8 cellular contexts compared by ENCODE assay signal in the genomic region with DNA sequence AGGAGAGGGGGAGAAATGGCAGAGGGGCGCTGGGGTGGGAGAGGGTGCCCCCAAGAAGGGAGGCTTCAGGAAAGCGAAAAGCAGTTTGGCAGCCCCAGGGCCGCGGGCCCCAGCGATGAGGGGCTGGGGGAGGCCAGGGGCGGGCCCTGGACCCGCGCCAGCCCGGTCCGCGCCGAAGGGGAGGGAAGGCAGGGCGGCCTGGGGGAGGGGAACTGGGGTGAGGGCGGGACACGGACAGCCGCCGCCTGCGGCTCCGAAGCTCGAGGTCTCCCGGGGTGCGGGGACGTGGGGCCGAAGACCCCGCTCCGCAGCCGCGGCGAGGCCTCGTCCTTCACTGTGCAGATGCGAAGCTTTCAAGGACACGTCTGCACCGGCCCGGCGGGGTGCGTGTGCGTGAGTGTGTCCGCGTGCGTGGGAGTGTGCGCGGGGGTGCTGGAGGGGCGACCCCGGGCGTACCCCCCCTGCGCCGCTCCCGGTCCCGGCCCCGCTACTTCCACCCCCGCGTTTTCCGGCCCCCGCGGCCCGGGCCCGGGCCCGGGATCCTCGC. TPM values are rescaled to one million over a fixed set of nuclear protein-coding genes. Genes with fewer than 3 reads are reported as not detected.
DNase-seq lines count a peak whose midpoint lies in the region; ATAC-seq and TF ChIP-seq lines count a peak whose summit lies in the region.

No MANE protein-coding gene starts in this region.

- H3K4me1 ChIP-seq in effector memory CD4-positive, alpha-beta T cell (ENCODE audit: control insufficient read depth, insufficient read depth, low read length, poor library complexity, severe bottlenecking), result peaks cover 35% of the 10 kb centered on the region

- peak; percentile 56 for DNase-seq in activated T-cell treated with anti-CD3 and anti-CD28 coated beads, Interleukin-2, amount 50 U/mL, for 24 hours
- no peak for DNase-seq in activated T-cell treated with anti-CD3 and anti-CD28 coated beads, Interleukin-2, amount 50 U/mL, for 1 hour
- DNase-seq in effector memory CD4-positive, alpha-beta T cell, result no peak
- DNase-seq in natural killer cell (no peak), cortex of kidney (lab: John Stamatoyannopoulos, UW) (no peak), SHP77 treated with DMSO at 0.1 percent for 48 hours (lab: John Stamatoyannopoulos, UW) (no peak)

- peaks cover 58% of the 10 kb centered on the region for H3K4me1 Mint-ChIP-seq in activated T-cell treated with anti-CD3 and anti-CD28 coated beads, Interleukin-2, amount 50 U/mL, for 24 hours (ENCODE audit: low read depth)
- peaks cover 32% of the 10 kb centered on the region for H3K4me1 Mint-ChIP-seq in T-helper 1 cell treated with Interleukin-12 subunit alpha and Interleukin-12 subunit beta and Interleukin-4 antibody, amounts not matched to agents 30 μg/mL and 1 μg/mL, for 36 hours (ENCODE audit: low read depth)
- peaks cover 24 to 38% of the 10 kb centered on the region in 2 donors for H3K4me1 Mint-ChIP-seq in natural killer cell

- no peaks in the 10 kb centered on the region for H3K36me3 ChIP-seq in effector memory CD4-positive, alpha-beta T cell (ENCODE audit: control insufficient read depth, insufficient read depth, low read length)

- intact Hi-C loops in natural killer cell (cut with micrococcal nuclease), result loop anchor here (5.0 kb wide), 1 partner anchor 33 kb away; no protein-coding TSS in a partner anchor

- peak overlapping the region; percentile 82 for H3K27ac Mint-ChIP-seq in activated T-cell treated with anti-CD3 and anti-CD28 coated beads, Interleukin-2, amount 50 U/mL, for 24 hours
- H3K27ac Mint-ChIP-seq in T-helper 1 cell treated with Interleukin-12 subunit alpha and Interleukin-12 subunit beta and Interleukin-4 antibody, amounts not matched to agents 30 μg/mL and 1 μg/mL, for 36 hours, result no peak overlapping the region
- peak overlapping the region in 1 of 2 donors; percentile 58 for H3K27ac Mint-ChIP-seq in natural killer cell

- H3K9me3 Mint-ChIP-seq in activated T-cell treated with anti-CD3 and anti-CD28 coated beads, Interleukin-2, amount 50 U/mL, for 24 hours, result no peaks in the 10 kb centered on the region
- no peaks in the 10 kb centered on the region for H3K9me3 Mint-ChIP-seq in T-helper 1 cell treated with Interleukin-12 subunit alpha and Interleukin-12 subunit beta and Interleukin-4 antibody, amounts not matched to agents 30 μg/mL and 1 μg/mL, for 36 hours
- H3K9me3 Mint-ChIP-seq in natural killer cell, result no peaks in the 10 kb centered on the region

- ATAC-seq in natural killer cell (no peak), GM19035 (IDR thresholded peaks at IDR 0.05; ENCODE audit: unreplicated experiment) (no peak)

- no peaks in the 10 kb centered on the region for H3K27me3 Mint-ChIP-seq in activated T-cell treated with anti-CD3 and anti-CD28 coated beads, Interleukin-2, amount 50 U/mL, for 24 hours
- peaks cover 3% of the 10 kb centered on the region for H3K27me3 Mint-ChIP-seq in T-helper 1 cell treated with Interleukin-12 subunit alpha and Interleukin-12 subunit beta and Interleukin-4 antibody, amounts not matched to agents 30 μg/mL and 1 μg/mL, for 36 hours (ENCODE audit: low read depth)
- H3K27me3 Mint-ChIP-seq in natural killer cell (ENCODE audit: low read depth in 2 of 2), result no peaks in the 10 kb centered on the region

- peak overlapping the region; percentile 48 for H3K4me3 ChIP-seq in effector memory CD4-positive, alpha-beta T cell (ENCODE audit: insufficient read depth, low read depth, low read length, poor library complexity, severe bottlenecking)

- peak overlapping the region; percentile 24 for H3K27ac ChIP-seq in effector memory CD4-positive, alpha-beta T cell (ENCODE audit: insufficient read depth, low read length, poor library complexity, severe bottlenecking)

- peaks cover 23% of the 10 kb centered on the region for H3K36me3 Mint-ChIP-seq in activated T-cell treated with anti-CD3 and anti-CD28 coated beads, Interleukin-2, amount 50 U/mL, for 24 hours (ENCODE audit: low read depth)
- peaks cover 2% of the 10 kb centered on the region for H3K36me3 Mint-ChIP-seq in T-helper 1 cell treated with Interleukin-12 subunit alpha and Interleukin-12 subunit beta and Interleukin-4 antibody, amounts not matched to agents 30 μg/mL and 1 μg/mL, for 36 hours (ENCODE audit: low read depth)
- no peaks in the 10 kb centered on the region for H3K36me3 Mint-ChIP-seq in natural killer cell

- TF ChIP-seq CTCF in natural killer cell (IDR thresholded peaks at IDR 0.05), result no peak

- peak overlapping the region; percentile 72 for H3K4me3 Mint-ChIP-seq in activated T-cell treated with anti-CD3 and anti-CD28 coated beads, Interleukin-2, amount 50 U/mL, for 24 hours
- peak overlapping the region; percentile 21 for H3K4me3 Mint-ChIP-seq in T-helper 1 cell treated with Interleukin-12 subunit alpha and Interleukin-12 subunit beta and Interleukin-4 antibody, amounts not matched to agents 30 μg/mL and 1 μg/mL, for 36 hours
- peak overlapping the region; percentile 77 for H3K4me3 Mint-ChIP-seq in natural killer cell

- no peaks in the 10 kb centered on the region for H3K9me3 ChIP-seq in effector memory CD4-positive, alpha-beta T cell (ENCODE audit: control insufficient read depth, low read length)

- no peaks in the 10 kb centered on the region for H3K27me3 ChIP-seq in effector memory CD4-positive, alpha-beta T cell (replicated peaks; ENCODE audit: control insufficient read depth, insufficient read depth, low read length, poor library complexity, severe bottlenecking)

RNA-seq across cellular contexts. Expression of gene DNMT3A, which starts 1.3 kb away (rescaled TPM):
- 10 to 100 TPM; 36.3 to 60.7 (median 45.2) TPM for total RNA-seq in natural killer cell

Comparison
In these comparisons a context has a peak if more than half of its experiments do, and no peak if none do; other contexts are left out.
1. H3K4me3 Mint-ChIP-seq: peak in every context shown above with its lines; median percentile 77 in natural killer cell; 72 in activated T-cell treated with anti-CD3 and anti-CD28 coated beads, Interleukin-2, amount 50 U/mL, for 24 hours; 21 in T-helper 1 cell treated with Interleukin-12 subunit alpha and Interleukin-12 subunit beta and Interleukin-4 antibody, amounts not matched to agents 30 μg/mL and 1 μg/mL, for 36 hours.